ENCODE assay signal across 9 cellular contexts in genomic region chrX:21926527-21927278, GRCh38. TPM values are rescaled to one million over a fixed set of nuclear protein-coding genes. Genes with fewer than 3 reads are reported as not detected.
DNase-seq lines count a peak whose midpoint lies in the region; ATAC-seq and TF ChIP-seq lines count a peak whose summit lies in the region.
"Had no signal": no experiment of that assay in that cellular context is flagged by ENCODE, and none has a peak within 500 bp of the region (broad histone marks: within the 10 kb centered on the region; RNA-seq: fewer than 3 reads in every experiment).

No MANE protein-coding gene starts in this region.

- ATAC-seq in PC-3, result peak; percentile 97
- ATAC-seq in HG02623 (IDR thresholded peaks at IDR 0.05; ENCODE audit: unreplicated experiment), result no peak
- ATAC-seq in HG03196 (IDR thresholded peaks at IDR 0.05; ENCODE audit: unreplicated experiment), result no peak

- BruUV-seq in PC-3 (replicated peaks; lab: Mats Ljungman, UMichigan), result TSS peak; percentile 49

- TF ChIP-seq POLR2A in esophagus muscularis mucosa (IDR thresholded peaks at IDR 0.05; ENCODE audit: low read depth), result no peak

- POLR2A ChIA-PET in PC-3 (lab: Charles Lee; ENCODE audit: unreplicated experiment), result interaction anchor here (0.6 kb wide), 1 partner anchor 69 kb away, joined by 5 read pairs; no protein-coding TSS in a partner anchor

- H3K27me3 ChIP-seq in PC-3 (ENCODE audit: low read length), result no peaks in the 10 kb centered on the region
- no peaks in the 10 kb centered on the region for H3K27me3 ChIP-seq in esophagus muscularis mucosa
- no peaks in the 10 kb centered on the region for H3K27me3 ChIP-seq in smooth muscle cell (ENCODE audit: low read depth)

- no peaks in the 10 kb centered on the region for H3K36me3 ChIP-seq in PC-3 (ENCODE audit: low read depth, low read length)
- no peaks in the 10 kb centered on the region for H3K36me3 ChIP-seq in esophagus muscularis mucosa
- H3K36me3 ChIP-seq in smooth muscle cell (ENCODE audit: low read depth), result no peaks in the 10 kb centered on the region

- H3K79me2 ChIP-seq in PC-3 (ENCODE audit: low read length) (no peaks in the 10 kb centered on the region), smooth muscle cell (ENCODE audit: low read depth) (no peaks in the 10 kb centered on the region)
- H3K79me2 ChIP-seq: parathyroid adenoma had no signal

- H3K9me3 ChIP-seq in PC-3 (ENCODE audit: low read length) (no peaks in the 10 kb centered on the region), esophagus muscularis mucosa (no peaks in the 10 kb centered on the region), smooth muscle cell (replicated peaks; ENCODE audit: low read depth) (no peaks in the 10 kb centered on the region)

- no peak for TF ChIP-seq EP300 in esophagus muscularis mucosa (IDR thresholded peaks at IDR 0.05)

- no peaks in the 10 kb centered on the region for H3F3A ChIP-seq in PC-3 (ENCODE audit: low read length, unreplicated experiment)
- H3F3A ChIP-seq in smooth muscle cell (ENCODE audit: low read depth), result no peaks in the 10 kb centered on the region

- CTCF ChIA-PET in PC-3 (lab: Charles Lee), result interaction anchor here (0.6 to 1.0 kb wide), 2 partner anchors 48 to 49 kb away, joined by 3 read pairs; no protein-coding TSS in a partner anchor

- DNase-seq in DMS53 (lab: John Stamatoyannopoulos, UW), result peak; percentile 69
- DNase-seq in H4 (ENCODE audit: low spot score), result peak; percentile 94
- DNase-seq in PC-3, result peak; percentile 96
- DNase-seq in esophagus muscularis mucosa (ENCODE audit: extremely low spot score), result no peak
- no peak for DNase-seq in smooth muscle cell (lab: John Stamatoyannopoulos, UW; ENCODE audit: unreplicated experiment)
- DNase-seq in occipital lobe (lab: John Stamatoyannopoulos, UW), result no peak

- H3K4me3 ChIP-seq in PC-3 (ENCODE audit: low read length), result peak overlapping the region; percentile 57
- H3K4me3 ChIP-seq in esophagus muscularis mucosa, result peak overlapping the region in 2 of 4 donors; percentile 9 to 12
- H3K4me3 ChIP-seq in smooth muscle cell, result peak overlapping the region; percentile 13

- H3K4me1 ChIP-seq in PC-3 (ENCODE audit: insufficient read depth, low read length) (peaks cover 19% of the 10 kb centered on the region), esophagus muscularis mucosa (peaks cover 0 to 6% (median 2%) of the 10 kb centered on the region in 4 donors), smooth muscle cell (ENCODE audit: low read depth) (no peaks in the 10 kb centered on the region)
- H3K4me1 ChIP-seq: parathyroid adenoma had no signal

- peak overlapping the region; percentile 78 for H3K27ac ChIP-seq in PC-3 (ENCODE audit: low read length)
- H3K27ac ChIP-seq in esophagus muscularis mucosa (replicated peaks in 1 of 4), result peak overlapping the region; percentile 7 to 38 (median 23)
- H3K27ac ChIP-seq in smooth muscle cell (ENCODE audit: low read depth), result peak overlapping the region; percentile 82
- H3K27ac ChIP-seq: parathyroid adenoma had no signal

- H3K4me2 ChIP-seq in PC-3 (ENCODE audit: low read length) (peak overlapping the region; percentile 77), smooth muscle cell (peak overlapping the region; percentile 57)

- H3K9ac ChIP-seq in PC-3 (ENCODE audit: low read length) (peak overlapping the region; percentile 32), smooth muscle cell (ENCODE audit: low read depth) (peak overlapping the region; percentile 58)
- H3K9ac ChIP-seq: parathyroid adenoma had no signal

- H4K20me1 ChIP-seq in PC-3 (ENCODE audit: low read length) (no peaks in the 10 kb centered on the region), smooth muscle cell (ENCODE audit: low read depth) (no peaks in the 10 kb centered on the region)

- H2AFZ ChIP-seq in PC-3 (ENCODE audit: low read length), result peak overlapping the region; percentile 47
- H2AFZ ChIP-seq in smooth muscle cell (ENCODE audit: low read depth), result no peak overlapping the region
- H2AFZ ChIP-seq: parathyroid adenoma had no signal

- intact Hi-C loops in PC-3 (cut with micrococcal nuclease) (loop anchor here (10.0 kb wide), 1 partner anchor 62 kb away; no protein-coding TSS in a partner anchor), esophagus muscularis mucosa (cut with DNase I) (no loop called here)

- H3K9me2 ChIP-seq in PC-3 (replicated peaks; ENCODE audit: low read length), result no peaks in the 10 kb centered on the region; the same call in 1 of the 2 replicates

- no peak for TF ChIP-seq CTCF in PC-3 (conservative IDR thresholded peaks at IDR 0.05; ENCODE audit: low read depth, low read length)
- TF ChIP-seq CTCF in esophagus muscularis mucosa (IDR thresholded peaks at IDR 0.05), result no peak
- TF ChIP-seq CTCF in smooth muscle cell (IDR thresholded peaks at IDR 0.05; ENCODE audit: borderline replicate concordance, insufficient read depth, poor library complexity, severe bottlenecking), result no peak

- WGBS in esophagus muscularis mucosa, result 43% methylated on average over 6 of the region's 6 CpGs
- 38% methylated on average over 6 of the region's 6 CpGs for WGBS in smooth muscle cell (ENCODE audit: low lambda C conversion rate)

RNA-seq across cellular contexts. Expression of gene SMS, which starts 13.8 kb away (rescaled TPM):
- total RNA-seq in H4 (2014; rRNA removed; shearing (Covaris generic)), result 188 and 213 TPM in 2 replicates
- total RNA-seq in PC-3 (2014; rRNA removed) (158 and 164 TPM in 2 replicates), esophagus muscularis mucosa (10 to 100 TPM; 56.3 to 79.7 (median 65.6) TPM), smooth muscle cell (43.8 and 46.7 TPM in 2 replicates), occipital lobe (174 TPM)
- polyA plus RNA-seq in smooth muscle cell, result 37.2 and 54.7 TPM in 2 replicates

Comparison
In these comparisons a context has a peak if more than half of its experiments do, and no peak if none do; other contexts are left out.
1. DNase-seq: peak in DMS53 (single experiment), H4 (single experiment) and PC-3 (single experiment); none in esophagus muscularis mucosa (single experiment), smooth muscle cell (single experiment) and occipital lobe (single experiment).
2. H3K27ac ChIP-seq: peak in every context shown above with its lines; median percentile 82 in smooth muscle cell; 78 in PC-3; 23 in esophagus muscularis mucosa.